36 cellular contexts compared by ENCODE assay signal in genomic region chr16:64579712-64580111, GRCh38.
DNase-seq lines count a peak whose midpoint lies in the region; ATAC-seq, FAIRE-seq and TF ChIP-seq lines count a peak whose summit lies in the region.
"Had no signal": no experiment of that assay in that cellular context is flagged by ENCODE, and none has a peak within 500 bp of the region (broad histone marks: within the 10 kb centered on the region; RNA-seq: fewer than 3 reads in every experiment).

No MANE protein-coding gene starts in this region.

- H2AK5ac ChIP-seq in IMR-90 (ENCODE audit: low read depth, low read length): no peak overlapping the region
- no peak overlapping the region for H2AK5ac ChIP-seq in H1 (ENCODE audit: low read depth, low read length)

- CTCF ChIA-PET in HepG2 (lab: Yijun Ruan, JAX; ENCODE audit: low intra/inter-chr PET ratio, low total read pairs) (no interaction called here), IMR-90 (lab: Yijun Ruan, JAX) (no interaction called here), GM12878 (lab: Yijun Ruan, JAX) (no interaction called here), H1 (lab: Charles Lee; ENCODE audit: partially characterized antibody) (no interaction called here)

- no peaks in the 10 kb centered on the region for H3K23me2 ChIP-seq in H1 (ENCODE audit: low read depth, low read length)

- no peaks in the 10 kb centered on the region for H3K79me1 ChIP-seq in IMR-90 (ENCODE audit: low read depth in 1 of 2, low read length in 2 of 2)
- no peaks in the 10 kb centered on the region for H3K79me1 ChIP-seq in H1 (ENCODE audit: low read depth, low read length)

- H3K9ac ChIP-seq in HepG2 (ENCODE audit: insufficient read depth, low read depth, low read length): no peak overlapping the region
- H3K9ac ChIP-seq in IMR-90 (ENCODE audit: low read depth, low read length): no peak overlapping the region
- no peak overlapping the region for H3K9ac ChIP-seq in GM12878 (ENCODE audit: control insufficient read depth, insufficient read depth, low read length)
- H3K9ac ChIP-seq in H1 (replicated peaks in 1 of 4; ENCODE audit: extremely low read depth in 1 of 4, low read depth in 3 of 4, low read length in 3 of 4): no peak overlapping the region
- H3K9ac ChIP-seq: BLaER1; BLaER1 treated with 17β-estradiol and CSF1 and Interleukin-3, amounts not matched to agents 10 nM and 100 nM had no signal

- dilution Hi-C loops in IMR-90 (cut with HindIII; ENCODE audit: low sequenced_read_pairs, unreplicated experiment): no loop called here

- intact Hi-C loops in HepG2 (cut with micrococcal nuclease; ENCODE audit: unreplicated experiment): no loop called here
- intact Hi-C loops in right lobe of liver (cut with DNase I): no loop called here
- intact Hi-C loops in IMR-90 (cut with micrococcal nuclease): no loop called here
- intact Hi-C loops in GM12878 (cut with micrococcal nuclease; ENCODE audit: unreplicated experiment): no loop called here

- H3K4ac ChIP-seq in IMR-90 (ENCODE audit: low read depth, low read length) (no peak overlapping the region), H1 (replicated peaks; ENCODE audit: insufficient read length, low read depth, low read length) (no peak overlapping the region)

- H3K4me1 Mint-ChIP-seq in stimulated activated naive B cell treated with anti-CD40 and anti-IgM and Interleukin-4, amounts not matched to agents 10 μg/mL and 1 μg/mL and 100 μg/mL, for 72 hours: no peaks in the 10 kb centered on the region
- H3K4me1 Mint-ChIP-seq: B cell; CD14-positive monocyte; CD4-positive, alpha-beta memory T cell; CD4-positive, CD25-positive, alpha-beta regulatory T cell; CD8-positive, alpha-beta memory T cell had no signal

- H3K36me3 Mint-ChIP-seq in stimulated activated naive B cell treated with anti-CD40 and anti-IgM and Interleukin-4, amounts not matched to agents 10 μg/mL and 1 μg/mL and 100 μg/mL, for 72 hours: no peaks in the 10 kb centered on the region
- H3K36me3 Mint-ChIP-seq: CD14-positive monocyte; CD4-positive, alpha-beta memory T cell; CD4-positive, CD25-positive, alpha-beta regulatory T cell; CD8-positive, alpha-beta memory T cell; CD8-positive, alpha-beta T cell had no signal

- no peak overlapping the region for H2BK15ac ChIP-seq in IMR-90 (ENCODE audit: low read depth, low read length)
- H2BK15ac ChIP-seq in H1 (ENCODE audit: low read length): no peak overlapping the region

- H3K14ac ChIP-seq in IMR-90 (replicated peaks; ENCODE audit: low read depth, low read length) (no peak overlapping the region), H1 (ENCODE audit: insufficient read length) (no peak overlapping the region)

- DNase-seq in HepG2 (ENCODE audit: low spot score): no peak
- no peak for DNase-seq in right lobe of liver
- DNase-seq in IMR-90: no peak
- no peak for DNase-seq in GM12878 (ENCODE audit: low read depth, low spot score)
- no peak for DNase-seq in H1 (ENCODE audit: low read depth in 1 of 2, low spot score in 2 of 2)
- no peak for DNase-seq in stimulated activated naive B cell treated with anti-CD40 and anti-IgM and Interleukin-4, amounts not matched to agents 10 μg/mL and 1 μg/mL and 100 μg/mL, for 72 hours
- DNase-seq in SHP77 (lab: John Stamatoyannopoulos, UW): no peak
- no peak for DNase-seq in AG08395 (ENCODE audit: low spot score)
- DNase-seq: 8988T; ACHN; AML-193; BE2C; C1 segment of cervical spinal cord; Caco-2; Calu3; CD4-positive, alpha-beta memory T cell; CD4-positive, alpha-beta T cell; CD4-positive, CD25-positive, alpha-beta regulatory T cell; CD8-positive, alpha-beta memory T cell; CD8-positive, alpha-beta T cell; COR-L47; DMS 273 treated with DMSO at 0.1 percent for 48 hours; DMS153; DMS53; DMS79; DMS79 treated with DMSO at 0.1 percent for 48 hours; DND-41; EL had no signal

- TF ChIP-seq EP300 in HepG2 (IDR thresholded peaks at IDR 0.05; ENCODE audit: low read depth in 2 of 2, low read length in 2 of 2): no peak
- TF ChIP-seq EP300 in HepG2 (CRISPR knock-in tag; IDR thresholded peaks at IDR 0.05; ENCODE audit: borderline replicate concordance): no peak
- TF ChIP-seq EP300 in GM12878 (IDR thresholded peaks at IDR 0.05; ENCODE audit: borderline replicate concordance in 1 of 2, control insufficient read depth in 1 of 2, low read depth in 2 of 2, low read length in 2 of 2): no peak
- no peak for TF ChIP-seq EP300 in H1 (IDR thresholded peaks at IDR 0.05; ENCODE audit: borderline replicate concordance in 1 of 2, low read depth in 2 of 2, low read length in 2 of 2)

- H3K27ac ChIP-seq in HepG2 (ENCODE audit: extremely low read length, insufficient read depth, low read length) (no peak overlapping the region), right lobe of liver (no peak overlapping the region), IMR-90 (ENCODE audit: insufficient read depth, low read length) (no peak overlapping the region), GM12878 (ENCODE audit: control insufficient read depth, insufficient read depth) (no peak overlapping the region), H1 (ENCODE audit: low read depth, low read length) (no peak overlapping the region)
- H3K27ac ChIP-seq: 22Rv1; A549; BLaER1; BLaER1 treated with 17β-estradiol and CSF1 and Interleukin-3, amounts not matched to agents 10 nM and 100 nM; C4-2B had no signal

- POLR2A ChIA-PET in HepG2 (lab: Yijun Ruan, JAX): no interaction called here
- POLR2A ChIA-PET in IMR-90 (lab: Charles Lee; ENCODE audit: unreplicated experiment): no interaction called here
- POLR2A ChIA-PET in GM12878 (lab: Charles Lee): no interaction called here
- POLR2A ChIA-PET in H1 (lab: Charles Lee; ENCODE audit: partially characterized antibody): no interaction called here

- TF ChIP-seq RAD21 in HepG2 (CRISPR knock-in tag; IDR thresholded peaks at IDR 0.05): no peak
- no peak for TF ChIP-seq RAD21 in IMR-90 (IDR thresholded peaks at IDR 0.05; ENCODE audit: low read length)
- TF ChIP-seq RAD21 in GM12878 (IDR thresholded peaks at IDR 0.05; ENCODE audit: insufficient read depth, low read depth, low read length): no peak
- TF ChIP-seq RAD21 in H1 (IDR thresholded peaks at IDR 0.05 in 1 of 2, conservative IDR thresholded peaks at IDR 0.05 in 1 of 2; ENCODE audit: low read depth in 2 of 2, low read length in 2 of 2): no peak

- no TSS peak for BruUV-seq in HepG2 (replicated peaks; lab: Mats Ljungman, UMichigan)
- BruUV-seq in IMR-90 (replicated peaks; lab: Mats Ljungman, UMichigan): no TSS peak
- no TSS peak for BruUV-seq in GM12878 (replicated peaks; lab: Mats Ljungman, UMichigan)

- H3K4me3 ChIP-seq in HepG2 (replicated peaks in 1 of 3; ENCODE audit: insufficient read depth in 1 of 3, low read depth in 2 of 3, low read length in 3 of 3) (no peak overlapping the region), right lobe of liver (no peak overlapping the region), IMR-90 (ENCODE audit: insufficient read depth, low read depth, low read length) (no peak overlapping the region), GM12878 (no peak overlapping the region), H1 (ENCODE audit: extremely low read depth in 1 of 4, insufficient read depth in 2 of 4, low read depth in 3 of 4, low read length in 4 of 4) (no peak overlapping the region)
- H3K4me3 ChIP-seq: A549; BLaER1; BLaER1 treated with 17β-estradiol and CSF1 and Interleukin-3, amounts not matched to agents 10 nM and 100 nM had no signal

- H2BK120ac ChIP-seq in IMR-90 (ENCODE audit: low read depth, low read length): no peak overlapping the region
- no peak overlapping the region for H2BK120ac ChIP-seq in H1 (replicated peaks; ENCODE audit: low read depth, low read length)

- H3K27ac Mint-ChIP-seq in stimulated activated naive B cell treated with anti-CD40 and anti-IgM and Interleukin-4, amounts not matched to agents 10 μg/mL and 1 μg/mL and 100 μg/mL, for 72 hours: no peak overlapping the region
- H3K27ac Mint-ChIP-seq: B cell; CD14-positive monocyte; CD4-positive, alpha-beta memory T cell; CD4-positive, alpha-beta T cell; CD4-positive, CD25-positive, alpha-beta regulatory T cell; CD8-positive, alpha-beta memory T cell; CD8-positive, alpha-beta T cell had no signal

- H4K5ac ChIP-seq in IMR-90 (ENCODE audit: low read depth, low read length): no peak overlapping the region
- no peak overlapping the region for H4K5ac ChIP-seq in H1 (ENCODE audit: insufficient read length, low read depth, low read length)

- in situ Hi-C loops in HepG2 (cut with HindIII; ENCODE audit: extremely low pct_ligation_motif_present, low pct_unique_long_range_greater_than_20kb): no loop called here
- in situ Hi-C loops in IMR-90 (cut with MboI; ENCODE audit: low sequenced_read_pairs): no loop called here
- in situ Hi-C loops in GM12878 (cut with MboI): no loop called here

- no peak overlapping the region for H2BK20ac ChIP-seq in IMR-90 (ENCODE audit: low read depth, low read length)
- no peak overlapping the region for H2BK20ac ChIP-seq in H1 (ENCODE audit: low read length)

- peaks cover 56% of the 10 kb centered on the region for H3K9me3 ChIP-seq in HepG2 (ENCODE audit: low read length)
- H3K9me3 ChIP-seq in right lobe of liver: no peaks in the 10 kb centered on the region
- no peaks in the 10 kb centered on the region for H3K9me3 ChIP-seq in IMR-90 (ENCODE audit: control insufficient read depth, insufficient read depth, low read length)
- no peaks in the 10 kb centered on the region for H3K9me3 ChIP-seq in GM12878 (replicated peaks; ENCODE audit: control insufficient read depth, insufficient read depth, low read length)
- no peaks in the 10 kb centered on the region for H3K9me3 ChIP-seq in H1 (ENCODE audit: insufficient read depth in 2 of 2, low read depth in 1 of 2, low read length in 1 of 2)
- H3K9me3 ChIP-seq: A549; BE2C; BLaER1; BLaER1 treated with 17β-estradiol and CSF1 and Interleukin-3, amounts not matched to agents 10 nM and 100 nM; Caco-2 had no signal

- no peak for ATAC-seq in HepG2
- no peak for ATAC-seq in right lobe of liver
- ATAC-seq in IMR-90 (ENCODE audit: low read depth): no peak
- ATAC-seq in GM12878: no peak
- no peak for ATAC-seq in stimulated activated naive B cell treated with anti-CD40 and anti-IgM and Interleukin-4, amounts not matched to agents 10 μg/mL and 1 μg/mL and 100 μg/mL, for 72 hours (replicated peaks)
- ATAC-seq: A549; CD8-positive, alpha-beta T cell had no signal

- H3K18ac ChIP-seq in IMR-90 (ENCODE audit: low read depth, low read length) (no peak overlapping the region), H1 (ENCODE audit: extremely low read depth, low read length) (no peak overlapping the region)

- H3K36me3 ChIP-seq in HepG2 (replicated peaks in 1 of 2; ENCODE audit: control insufficient read depth in 1 of 2, insufficient read depth in 2 of 2, low read length in 2 of 2): no peaks in the 10 kb centered on the region
- H3K36me3 ChIP-seq in right lobe of liver: no peaks in the 10 kb centered on the region
- no peaks in the 10 kb centered on the region for H3K36me3 ChIP-seq in IMR-90 (ENCODE audit: control insufficient read depth, insufficient read depth, low read length)
- H3K36me3 ChIP-seq in GM12878 (ENCODE audit: control insufficient read depth in 2 of 2, insufficient read depth in 2 of 2, low read length in 1 of 2): no peaks in the 10 kb centered on the region
- H3K36me3 ChIP-seq in H1 (ENCODE audit: control insufficient read depth in 2 of 4, insufficient read depth in 4 of 4, low read length in 3 of 4): no peaks in the 10 kb centered on the region
- H3K36me3 ChIP-seq: BE2C; BLaER1; BLaER1 treated with 17β-estradiol and CSF1 and Interleukin-3, amounts not matched to agents 10 nM and 100 nM had no signal

- H3K4me2 ChIP-seq in HepG2 (ENCODE audit: low read depth, low read length): no peak overlapping the region
- H3K4me2 ChIP-seq in IMR-90 (ENCODE audit: low read depth, low read length): no peak overlapping the region
- no peak overlapping the region for H3K4me2 ChIP-seq in GM12878 (ENCODE audit: control insufficient read depth, insufficient read depth)
- H3K4me2 ChIP-seq in H1 (ENCODE audit: insufficient read depth in 1 of 2, low read depth in 2 of 2, low read length in 2 of 2): no peak overlapping the region
- H3K4me2 ChIP-seq: A549; BLaER1; BLaER1 treated with 17β-estradiol and CSF1 and Interleukin-3, amounts not matched to agents 10 nM and 100 nM had no signal

- H2BK5ac ChIP-seq in IMR-90 (ENCODE audit: low read depth, low read length, poor library complexity, severe bottlenecking) (no peak overlapping the region), H1 (ENCODE audit: low read depth, low read length) (no peak overlapping the region)

- RAD21 ChIA-PET in GM12878 (lab: Charles Lee; ENCODE audit: unreplicated experiment): no interaction called here

- no peak overlapping the region for H3K23ac ChIP-seq in IMR-90 (ENCODE audit: low read depth, low read length)
- H3K23ac ChIP-seq in H1 (ENCODE audit: insufficient read length): no peak overlapping the region

- TF ChIP-seq POLR2A in HepG2 (IDR thresholded peaks at IDR 0.05; ENCODE audit: insufficient read depth in 1 of 2, low read depth in 2 of 2, low read length in 2 of 2): no peak
- TF ChIP-seq POLR2A in right lobe of liver (IDR thresholded peaks at IDR 0.05): no peak
- no peak for TF ChIP-seq POLR2A in IMR-90 (IDR thresholded peaks at IDR 0.05; ENCODE audit: low read depth, low read length)
- TF ChIP-seq POLR2A in GM12878 (IDR thresholded peaks at IDR 0.05; ENCODE audit: low read depth, low read length): no peak
- no peak for TF ChIP-seq POLR2A in H1 (IDR thresholded peaks at IDR 0.05; ENCODE audit: control extremely low read depth in 1 of 2, low read depth in 2 of 2, low read length in 2 of 2)

- SMC1A ChIA-PET in GM12878 (lab: Charles Lee; ENCODE audit: uncharacterized antibody, unreplicated experiment): interaction anchor here (0.9 kb wide), 1 partner anchor 337 kb away, joined by 3 read pairs; no protein-coding TSS in a partner anchor

- H3K56ac ChIP-seq in IMR-90 (ENCODE audit: extremely low read depth, insufficient read depth, low read length): no peak overlapping the region
- H3K56ac ChIP-seq in H1 (replicated peaks; ENCODE audit: insufficient read length, low read depth, low read length): no peak overlapping the region

- WGBS in HepG2 (ENCODE audit: low lambda C conversion rate): 2% methylated on average over 2 of the region's 2 CpGs
- 50% methylated on average over 2 of the region's 2 CpGs for WGBS in right lobe of liver (ENCODE audit: insufficient coverage, low coverage, low lambda C conversion rate, missing lambda C conversion rate)
- WGBS in IMR-90 (ENCODE audit: extremely low coverage in 2 of 2, insufficient read length in 1 of 2), 2 experiments: no CpG with 5 or more reads among the region's 2 CpGs
- 0% methylated on average over 2 of the region's 2 CpGs for WGBS in GM12878 (ENCODE audit: insufficient coverage, insufficient replicate concordance, low lambda C conversion rate, missing lambda C conversion rate)
- 97% methylated on average over 2 of the region's 2 CpGs; no CpG with 5 or more reads in 1 of the 2 experiments for WGBS in H1 (ENCODE audit: extremely low coverage in 1 of 2, insufficient coverage in 1 of 2, insufficient read length in 1 of 2, insufficient replicate concordance in 2 of 2, low coverage in 1 of 2, low lambda C conversion rate in 2 of 2, missing lambda C conversion rate in 1 of 2), 2 experiments

- H3K27me3 ChIP-seq in HepG2 (ENCODE audit: control insufficient read depth in 1 of 2, insufficient read depth in 2 of 2, low read length in 2 of 2): no peaks in the 10 kb centered on the region
- H3K27me3 ChIP-seq in right lobe of liver: no peaks in the 10 kb centered on the region
- H3K27me3 ChIP-seq in IMR-90 (ENCODE audit: control insufficient read depth, insufficient read depth, low read length): no peaks in the 10 kb centered on the region
- no peaks in the 10 kb centered on the region for H3K27me3 ChIP-seq in GM12878 (replicated peaks in 1 of 2; ENCODE audit: control insufficient read depth in 2 of 2, insufficient read depth in 2 of 2, low read length in 1 of 2)
- no peaks in the 10 kb centered on the region for H3K27me3 ChIP-seq in H1 (replicated peaks in 1 of 4; ENCODE audit: control insufficient read depth in 3 of 4, extremely low read depth in 1 of 4, insufficient read depth in 3 of 4, low read length in 3 of 4)
- H3K27me3 ChIP-seq: BE2C; BLaER1; BLaER1 treated with 17β-estradiol and CSF1 and Interleukin-3, amounts not matched to agents 10 nM and 100 nM had no signal

- H2AFZ ChIP-seq in HepG2 (ENCODE audit: low read length) (no peak overlapping the region), IMR-90 (replicated peaks; ENCODE audit: low read length, poor library complexity) (no peak overlapping the region), GM12878 (ENCODE audit: control insufficient read depth, low read depth, low read length) (no peak overlapping the region), H1 (ENCODE audit: low read length) (no peak overlapping the region)

- no peak overlapping the region for H2BK12ac ChIP-seq in H1 (ENCODE audit: low read depth, low read length)

- no peak overlapping the region for H2AK9ac ChIP-seq in IMR-90 (replicated peaks; ENCODE audit: low read depth, low read length, poor library complexity)

- H3K9me1 ChIP-seq in IMR-90 (ENCODE audit: insufficient read depth, low read length): no peaks in the 10 kb centered on the region

- no peak overlapping the region for H3K4me3 Mint-ChIP-seq in stimulated activated naive B cell treated with anti-CD40 and anti-IgM and Interleukin-4, amounts not matched to agents 10 μg/mL and 1 μg/mL and 100 μg/mL, for 72 hours
- H3K4me3 Mint-ChIP-seq: B cell; CD14-positive monocyte; CD4-positive, alpha-beta memory T cell; CD4-positive, alpha-beta T cell; CD4-positive, CD25-positive, alpha-beta regulatory T cell; CD8-positive, alpha-beta memory T cell; CD8-positive, alpha-beta T cell had no signal

- FAIRE-seq in HepG2 (lab: Jason Lieb, UNC): no peak
- FAIRE-seq in GM12878 (lab: Jason Lieb, UNC): no peak
- peak; percentile 24 for FAIRE-seq in H1 (lab: Jason Lieb, UNC)
- FAIRE-seq: A549, D721Med had no signal

- TF ChIP-seq CTCF in HepG2 (CRISPR knock-in tag; IDR thresholded peaks at IDR 0.05): no peak
- TF ChIP-seq CTCF in right lobe of liver (IDR thresholded peaks at IDR 0.05): no peak
- TF ChIP-seq CTCF in IMR-90 (conservative IDR thresholded peaks at IDR 0.05; ENCODE audit: low read depth, low read length): no peak
- TF ChIP-seq CTCF in GM12878 (IDR thresholded peaks at IDR 0.05 in 2 of 3, conservative IDR thresholded peaks at IDR 0.05 in 1 of 3; ENCODE audit: control insufficient read depth in 2 of 3, extremely low read depth in 1 of 3, insufficient read depth in 1 of 3, low read depth in 3 of 3, low read length in 3 of 3): no peak
- TF ChIP-seq CTCF in H1 (IDR thresholded peaks at IDR 0.05; ENCODE audit: control extremely low read depth in 1 of 3, insufficient read depth in 1 of 3, low read depth in 1 of 3, low read length in 3 of 3): no peak

- no peaks in the 10 kb centered on the region for H3K27me3 Mint-ChIP-seq in stimulated activated naive B cell treated with anti-CD40 and anti-IgM and Interleukin-4, amounts not matched to agents 10 μg/mL and 1 μg/mL and 100 μg/mL, for 72 hours
- H3K27me3 Mint-ChIP-seq: B cell; CD4-positive, alpha-beta memory T cell; CD4-positive, alpha-beta T cell; CD4-positive, CD25-positive, alpha-beta regulatory T cell; CD8-positive, alpha-beta memory T cell had no signal

- no peak overlapping the region for H4K8ac ChIP-seq in IMR-90 (ENCODE audit: low read depth in 2 of 2, low read length in 2 of 2)
- no peak overlapping the region for H4K8ac ChIP-seq in H1 (ENCODE audit: extremely low read depth, insufficient read depth, low read length)

- no peaks in the 10 kb centered on the region for H3K79me2 ChIP-seq in HepG2 (ENCODE audit: insufficient read depth, low read length)
- no peaks in the 10 kb centered on the region for H3K79me2 ChIP-seq in GM12878 (ENCODE audit: control insufficient read depth, insufficient read depth, low read length)
- no peaks in the 10 kb centered on the region for H3K79me2 ChIP-seq in H1 (ENCODE audit: control insufficient read depth in 1 of 2, insufficient read depth in 2 of 2, low read length in 2 of 2)

- H4K91ac ChIP-seq in IMR-90 (ENCODE audit: insufficient read depth, low read depth, low read length): no peak overlapping the region
- no peak overlapping the region for H4K91ac ChIP-seq in H1 (replicated peaks; ENCODE audit: insufficient read length, low read length)

- peaks cover 0 to 5% of the 10 kb centered on the region in 2 donors for H3K9me3 Mint-ChIP-seq in stimulated activated naive B cell treated with anti-CD40 and anti-IgM and Interleukin-4, amounts not matched to agents 10 μg/mL and 1 μg/mL and 100 μg/mL, for 72 hours
- H3K9me3 Mint-ChIP-seq: CD14-positive monocyte had no signal

- H4K20me1 ChIP-seq in HepG2 (ENCODE audit: insufficient read depth, low read length): no peaks in the 10 kb centered on the region
- H4K20me1 ChIP-seq in IMR-90 (ENCODE audit: insufficient read depth, low read length): no peaks in the 10 kb centered on the region
- H4K20me1 ChIP-seq in GM12878 (ENCODE audit: control insufficient read depth, insufficient read depth): no peaks in the 10 kb centered on the region
- H4K20me1 ChIP-seq in H1 (replicated peaks in 1 of 2; ENCODE audit: control insufficient read depth in 1 of 2, insufficient read depth in 2 of 2, low read length in 2 of 2): no peaks in the 10 kb centered on the region
- H4K20me1 ChIP-seq: BLaER1; BLaER1 treated with 17β-estradiol and CSF1 and Interleukin-3, amounts not matched to agents 10 nM and 100 nM had no signal

- no peaks in the 10 kb centered on the region for H3K4me1 ChIP-seq in HepG2 (ENCODE audit: insufficient read depth, low read length)
- no peaks in the 10 kb centered on the region for H3K4me1 ChIP-seq in right lobe of liver
- H3K4me1 ChIP-seq in IMR-90 (ENCODE audit: control insufficient read depth, insufficient read depth, low read length): no peaks in the 10 kb centered on the region
- H3K4me1 ChIP-seq in GM12878 (ENCODE audit: control insufficient read depth, insufficient read depth, low read length): no peaks in the 10 kb centered on the region
- peaks cover 0 to 3% (median 0%) of the 10 kb centered on the region in 4 experiments; a peak in 1 of 7 replicates for H3K4me1 ChIP-seq in H1 (replicated peaks in 1 of 4; ENCODE audit: control insufficient read depth in 3 of 4, insufficient read depth in 4 of 4, low read length in 3 of 4)
- H3K4me1 ChIP-seq: A549, BE2C, BLaER1, Caco-2 had no signal

Comparison
In these comparisons a context has a peak if more than half of its experiments do, and no peak if none do; other contexts are left out.
1. Of the 75 proteins assayed by ChIP-seq in both HepG2 and GM12878: peak only in HepG2: CEBPB; only in GM12878: none; in both: none; in neither: 72; mixed calls (peak in some experiments, not most) for 2.